10 cellular contexts compared by ENCODE assay signal in genomic region chr13:98556968-98557591, GRCh38. TPM values are rescaled to one million over a fixed set of nuclear protein-coding genes. Genes with fewer than 3 reads are reported as not detected.
DNase-seq lines count a peak whose midpoint lies in the region; ATAC-seq, FAIRE-seq and TF ChIP-seq lines count a peak whose summit lies in the region.
"Had no signal": no experiment of that assay in that cellular context is flagged by ENCODE, and none has a peak within 500 bp of the region (broad histone marks: within the 10 kb centered on the region; RNA-seq: fewer than 3 reads in every experiment).

No MANE protein-coding gene starts in this region.

- ATAC-seq in GM23338, result peak; percentile 46
- ATAC-seq in omental fat pad (ENCODE audit: low FRiP score), result no peak
- no peak for ATAC-seq in GM21825 (IDR thresholded peaks at IDR 0.05; ENCODE audit: unreplicated experiment)

- no peaks in the 10 kb centered on the region for H3K36me3 ChIP-seq in GM23338 (ENCODE audit: insufficient read depth)
- H3K36me3 ChIP-seq in kidney epithelial cell (ENCODE audit: control insufficient read depth, insufficient read depth, low read length), result no peaks in the 10 kb centered on the region
- H3K36me3 ChIP-seq: SJCRH30 had no signal

- no peak overlapping the region for H3K4me2 ChIP-seq in GM23338

- DNase-seq in A172 (ENCODE audit: low spot score) (peak; percentile 29), GM23338 (ENCODE audit: low spot score) (no peak), kidney epithelial cell (ENCODE audit: low read depth) (peak; percentile 42), GM19239 (ENCODE audit: insufficient read length, low spot score) (no peak), GM13977 (ENCODE audit: low spot score) (no peak), omental fat pad (ENCODE audit: low spot score) (no peak)
- no peak for DNase-seq in activated T-helper 2 cell treated with anti-CD3 and anti-CD28 coated beads, Interferon-gamma antibody, Interleukin-2, Interleukin-4, amounts not matched to agents 10 μg/mL and 5 μg/mL and 100 μg/mL, durations not matched to agents 14 hours and 24 hours and 36 hours (ENCODE audit: low spot score)
- DNase-seq: SJCRH30 had no signal

- H3K9me2 ChIP-seq in GM23338 (ENCODE audit: insufficient read depth), result no peaks in the 10 kb centered on the region

- peaks cover 63% of the 10 kb centered on the region for H3K4me1 Mint-ChIP-seq in GM23338
- peaks cover 59% of the 10 kb centered on the region for H3K4me1 Mint-ChIP-seq in activated T-helper 2 cell treated with anti-CD3 and anti-CD28 coated beads, Interferon-gamma antibody, Interleukin-2, Interleukin-4, amounts not matched to agents 10 μg/mL and 5 μg/mL and 100 μg/mL, durations not matched to agents 14 hours and 24 hours and 36 hours (ENCODE audit: low read depth)

- peaks cover 13% of the 10 kb centered on the region for H3K27me3 Mint-ChIP-seq in GM23338 (ENCODE audit: insufficient read depth, low read depth, poor library complexity)
- no peaks in the 10 kb centered on the region for H3K27me3 Mint-ChIP-seq in activated T-helper 2 cell treated with anti-CD3 and anti-CD28 coated beads, Interferon-gamma antibody, Interleukin-2, Interleukin-4, amounts not matched to agents 10 μg/mL and 5 μg/mL and 100 μg/mL, durations not matched to agents 14 hours and 24 hours and 36 hours (ENCODE audit: low read depth)
- H3K27me3 Mint-ChIP-seq: brain had no signal

- TF ChIP-seq CTCF in GM23338 (conservative IDR thresholded peaks at IDR 0.05; ENCODE audit: low read depth in 2 of 2) (peak; percentile 12 to 51; a peak in 2 of 4 replicates), kidney epithelial cell (IDR thresholded peaks at IDR 0.05; ENCODE audit: insufficient read depth, low read length, poor library complexity, severe bottlenecking) (peak; percentile 57), GM13977 (IDR thresholded peaks at IDR 0.05; ENCODE audit: extremely low read depth, insufficient read depth, missing control alignments) (no peak), omental fat pad (IDR thresholded peaks at IDR 0.05) (no peak)

- H3K27ac Mint-ChIP-seq in GM23338, result no peak overlapping the region
- peak overlapping the region; percentile 20 for H3K27ac Mint-ChIP-seq in activated T-helper 2 cell treated with anti-CD3 and anti-CD28 coated beads, Interferon-gamma antibody, Interleukin-2, Interleukin-4, amounts not matched to agents 10 μg/mL and 5 μg/mL and 100 μg/mL, durations not matched to agents 14 hours and 24 hours and 36 hours

- no peak overlapping the region for H3K27ac ChIP-seq in GM23338 (ENCODE audit: low read depth)
- H3K27ac ChIP-seq: SJCRH30 had no signal

- H3F3A ChIP-seq in GM23338 (replicated peaks; ENCODE audit: low read depth), result no peaks in the 10 kb centered on the region

- in situ Hi-C loops in GM13977 (cut with MboI; ENCODE audit: low pct_unique_long_range_greater_than_20kb, low sequenced_read_pairs, unreplicated experiment), result no loop called here

- FAIRE-seq in GM19239 (lab: Jason Lieb, UNC), result no peak

- H4K20me1 ChIP-seq in GM23338 (replicated peaks; ENCODE audit: insufficient read depth), result peaks cover 48% of the 10 kb centered on the region

- no peak overlapping the region for H3K4me3 Mint-ChIP-seq in GM23338
- H3K4me3 Mint-ChIP-seq in activated T-helper 2 cell treated with anti-CD3 and anti-CD28 coated beads, Interferon-gamma antibody, Interleukin-2, Interleukin-4, amounts not matched to agents 10 μg/mL and 5 μg/mL and 100 μg/mL, durations not matched to agents 14 hours and 24 hours and 36 hours (ENCODE audit: low read depth), result no peak overlapping the region

- peaks cover 12% of the 10 kb centered on the region for H3K36me3 Mint-ChIP-seq in GM23338 (ENCODE audit: low read depth)
- H3K36me3 Mint-ChIP-seq in activated T-helper 2 cell treated with anti-CD3 and anti-CD28 coated beads, Interferon-gamma antibody, Interleukin-2, Interleukin-4, amounts not matched to agents 10 μg/mL and 5 μg/mL and 100 μg/mL, durations not matched to agents 14 hours and 24 hours and 36 hours (ENCODE audit: low read depth), result peaks cover 34% of the 10 kb centered on the region

- H3K9me3 Mint-ChIP-seq in GM23338, result no peaks in the 10 kb centered on the region
- no peaks in the 10 kb centered on the region for H3K9me3 Mint-ChIP-seq in activated T-helper 2 cell treated with anti-CD3 and anti-CD28 coated beads, Interferon-gamma antibody, Interleukin-2, Interleukin-4, amounts not matched to agents 10 μg/mL and 5 μg/mL and 100 μg/mL, durations not matched to agents 14 hours and 24 hours and 36 hours

- no peak overlapping the region for H3K4me3 ChIP-seq in GM23338
- H3K4me3 ChIP-seq in kidney epithelial cell (ENCODE audit: low read depth, low read length), result no peak overlapping the region
- H3K4me3 ChIP-seq: SJCRH30 had no signal

- H3K27me3 ChIP-seq in GM23338 (ENCODE audit: insufficient read depth) (no peaks in the 10 kb centered on the region), kidney epithelial cell (ENCODE audit: control insufficient read depth, insufficient read depth, low read length) (no peaks in the 10 kb centered on the region)
- H3K27me3 ChIP-seq: SJCRH30 had no signal

- H2AFZ ChIP-seq in GM23338, result no peak overlapping the region

- H3K4me1 ChIP-seq in GM23338 (ENCODE audit: insufficient read depth), result peaks cover 61% of the 10 kb centered on the region
- H3K4me1 ChIP-seq: SJCRH30 had no signal

- intact Hi-C loops in activated T-helper 2 cell treated with anti-CD3 and anti-CD28 coated beads, Interferon-gamma antibody, Interleukin-2, Interleukin-4, amounts not matched to agents 10 μg/mL and 5 μg/mL and 100 μg/mL, durations not matched to agents 14 hours and 24 hours and 36 hours (cut with micrococcal nuclease), result no loop called here

- H3K79me2 ChIP-seq in GM23338 (replicated peaks; ENCODE audit: insufficient read depth), result peaks cover 100% of the 10 kb centered on the region

TF ChIP-seq in GM23338, 12 proteins besides CTCF, POLR2A, EP300 and RAD21 (continues in another document):
- no peak for TF ChIP-seq EZH2 (IDR thresholded peaks at IDR 0.05; ENCODE audit: low read depth, unreplicated experiment)
- no peak for TF ChIP-seq POLR2AphosphoS5 (IDR thresholded peaks at IDR 0.05; ENCODE audit: low read depth)

RNA-seq across cellular contexts. Expression of gene STK24, which starts 19.8 kb away (rescaled TPM):
- 105 and 121 TPM in 2 replicates for total RNA-seq in A172 (2014; rRNA removed; shearing (Covaris generic))
- total RNA-seq in GM23338 (2014; rRNA removed; shearing (Covaris generic)), result 144 and 157 TPM in 2 replicates
- polyA plus RNA-seq in GM23338 (2016; fragmentation: Nextera tagmentation; extraction: Ambion mirVana), result 56.5 and 60.3 TPM in 2 replicates
- total RNA-seq in activated T-helper 2 cell treated with anti-CD3 and anti-CD28 coated beads, Interferon-gamma antibody, Interleukin-2, Interleukin-4, amounts not matched to agents 10 μg/mL and 5 μg/mL and 100 μg/mL, durations not matched to agents 14 hours and 24 hours and 36 hours, result 119 and 127 TPM in 2 replicates
- total RNA-seq in kidney epithelial cell, result 177 and 190 TPM in 2 replicates
- total RNA-seq in omental fat pad, result 10 to 100 TPM; 55.3 to 96.3 (median 83.9) TPM

Comparison
In these comparisons a context has a peak if more than half of its experiments do, and no peak if none do; other contexts are left out.
1. DNase-seq: peak in A172 (single experiment) and kidney epithelial cell (single experiment); none in GM23338 (single experiment), activated T-helper 2 cell treated with anti-CD3 and anti-CD28 coated beads, Interferon-gamma antibody, Interleukin-2, Interleukin-4, amounts not matched to agents 10 μg/mL and 5 μg/mL and 100 μg/mL, durations not matched to agents 14 hours and 24 hours and 36 hours (single experiment), GM19239 (single experiment), GM13977 (single experiment) and omental fat pad (single experiment).
2. CTCF ChIP-seq: peak in GM23338 (2 of 2) and kidney epithelial cell (single experiment); none in GM13977 (single experiment) and omental fat pad (0 of 3).